ENCODE assay signal across 15 cellular contexts in the genomic region with DNA sequence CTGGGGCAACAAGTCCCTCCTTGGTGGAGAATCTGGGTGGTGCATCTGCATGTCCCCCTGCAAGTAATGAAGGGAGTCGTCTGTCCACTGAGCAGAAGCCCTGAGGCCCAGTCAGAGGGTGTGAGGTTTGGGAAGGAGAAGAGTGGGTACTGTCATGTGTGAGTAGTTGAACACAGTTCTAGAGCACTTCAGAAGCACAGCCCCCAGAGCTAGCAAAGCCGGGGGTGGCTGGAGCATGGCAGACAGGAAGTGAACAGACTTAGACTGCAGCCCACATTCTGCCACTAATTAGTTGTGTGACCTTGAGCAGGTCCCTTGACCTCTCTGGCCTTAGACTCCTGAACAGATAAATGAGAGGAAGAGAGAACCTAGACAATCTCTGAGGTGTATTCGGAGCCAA.
"Had no signal": no experiment of that assay in that cellular context is flagged by ENCODE, and none has a peak within 500 bp of the region (broad histone marks: within the 10 kb centered on the region; RNA-seq: fewer than 3 reads in every experiment).

No MANE protein-coding gene starts in this region.

- H3K4me3 ChIP-seq: breast epithelium, dorsolateral prefrontal cortex, left ventricle myocardium inferior, tibial nerve, vagina had no signal

- H3K9me3 Mint-ChIP-seq: activated T-cell treated with anti-CD3 and anti-CD28 coated beads, Interleukin-2, amount 50 U/mL, for 4 hours had no signal

- H3K9me3 ChIP-seq: breast epithelium, tibial nerve, vagina had no signal

- H3K36me3 Mint-ChIP-seq: memory B cell had no signal

- H3K36me3 ChIP-seq: breast epithelium, left ventricle myocardium inferior, tibial nerve, vagina had no signal

- DNase-seq: activated effector memory CD4-positive, alpha-beta T cell treated with anti-CD3 and anti-CD28 coated beads, Interleukin-2, amount 50 U/mL, for 16 hours; activated T-cell treated with anti-CD3 and anti-CD28 coated beads, Interleukin-2, amount 50 U/mL, for 4 hours; aorta; dorsolateral prefrontal cortex; left ventricle myocardium inferior; stimulated activated CD4-positive, alpha-beta T cell treated with anti-CD3 and anti-CD28 coated beads, Interleukin-12 subunit alpha, Interleukin-12 subunit beta, amount 100 ng/mL, for 4 hours; T1000 had no signal

- H3K4me1 ChIP-seq: breast epithelium had no signal

- H3K27me3 ChIP-seq: breast epithelium, tibial nerve, vagina had no signal

- H3K4me3 Mint-ChIP-seq: activated T-cell treated with anti-CD3 and anti-CD28 coated beads, Interleukin-2, amount 50 U/mL, for 4 hours; memory B cell; nephron had no signal

- ATAC-seq: activated naive CD4-positive, alpha-beta T cell treated with anti-CD3 and anti-CD28 coated beads, Interleukin-2, amount 50 U/mL, for 72 hours; activated T-cell treated with anti-CD3 and anti-CD28 coated beads, Interleukin-2, amount 50 U/mL, for 4 hours; esophagus mucosa had no signal

- H3K27ac Mint-ChIP-seq: activated naive CD4-positive, alpha-beta T cell treated with anti-CD3 and anti-CD28 coated beads, Interleukin-2, amount 50 U/mL, for 72 hours; memory B cell; nephron had no signal

- H3K27ac ChIP-seq: breast epithelium, dorsolateral prefrontal cortex, left ventricle myocardium inferior, tibial nerve, vagina, VCaP had no signal

- H3K4me1 Mint-ChIP-seq: memory B cell had no signal
